In the genomic region with DNA sequence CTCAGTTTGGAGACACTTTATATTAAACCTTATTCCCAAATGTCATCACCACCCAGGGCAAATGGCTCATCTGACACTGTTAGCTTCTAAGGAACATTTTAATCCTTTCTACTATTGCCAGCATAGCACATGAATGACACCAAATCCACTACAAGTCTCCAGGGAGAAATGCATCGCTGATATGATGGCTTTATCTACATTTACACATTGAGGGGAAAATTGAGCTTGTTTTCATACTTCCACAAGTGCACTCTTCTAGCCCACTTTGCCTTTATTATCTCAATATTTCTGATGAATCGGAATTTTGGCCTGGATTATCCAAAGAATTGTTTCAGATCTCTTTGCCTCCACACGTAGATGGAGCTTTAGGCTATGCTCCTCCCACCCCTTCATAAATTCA, we compare ENCODE assay signal across 16 cellular contexts.
DNase-seq lines count a peak whose midpoint lies in the region; ATAC-seq and TF ChIP-seq lines count a peak whose summit lies in the region.
"Had no signal": no experiment of that assay in that cellular context is flagged by ENCODE, and none has a peak within 500 bp of the region (broad histone marks: within the 10 kb centered on the region; RNA-seq: fewer than 3 reads in every experiment).

No MANE protein-coding gene starts in this region.

- peaks cover 5% of the 10 kb centered on the region for H3K4me1 ChIP-seq in IMR-90 (ENCODE audit: control insufficient read depth, insufficient read depth, low read length)
- H3K4me1 ChIP-seq: breast epithelium, psoas muscle had no signal

- no peak overlapping the region for H2BK5ac ChIP-seq in IMR-90 (ENCODE audit: low read depth, low read length, poor library complexity, severe bottlenecking)

- H3K27ac Mint-ChIP-seq in T-helper 2 cell treated with Interferon-gamma antibody and Interleukin-4, amounts not matched to agents 5 μg/mL and 100 μg/mL, for 36 hours: peak overlapping the region; percentile 85
- H3K27ac Mint-ChIP-seq in activated B cell treated with CpG ODN at 0.5 μM for 24 hours: peak overlapping the region; percentile 74
- peak overlapping the region; percentile 58 to 91 (median 84) for H3K27ac Mint-ChIP-seq in immature natural killer cell

- peaks cover 56% of the 10 kb centered on the region for H3K36me3 Mint-ChIP-seq in T-helper 2 cell treated with Interferon-gamma antibody and Interleukin-4, amounts not matched to agents 5 μg/mL and 100 μg/mL, for 36 hours (ENCODE audit: low read depth)
- H3K36me3 Mint-ChIP-seq in activated B cell treated with CpG ODN at 0.5 μM for 24 hours (ENCODE audit: low read depth): peaks cover 25% of the 10 kb centered on the region
- H3K36me3 Mint-ChIP-seq in immature natural killer cell: peaks cover 21 to 27% (median 21%) of the 10 kb centered on the region in 3 donors

- peaks cover 77% of the 10 kb centered on the region for H3K4me1 Mint-ChIP-seq in T-helper 2 cell treated with Interferon-gamma antibody and Interleukin-4, amounts not matched to agents 5 μg/mL and 100 μg/mL, for 36 hours (ENCODE audit: low read depth)
- peaks cover 53% of the 10 kb centered on the region for H3K4me1 Mint-ChIP-seq in activated B cell treated with CpG ODN at 0.5 μM for 24 hours
- peaks cover 75 to 78% of the 10 kb centered on the region in 2 donors for H3K4me1 Mint-ChIP-seq in immature natural killer cell

- no peak for ATAC-seq in IMR-90 (ENCODE audit: low read depth)
- ATAC-seq in activated B cell treated with CpG ODN at 0.5 μM for 24 hours (ENCODE audit: low read depth): no peak
- ATAC-seq: psoas muscle had no signal

- no peaks in the 10 kb centered on the region for H4K20me1 ChIP-seq in IMR-90 (ENCODE audit: insufficient read depth, low read length)

- intact Hi-C loops in IMR-90 (cut with micrococcal nuclease) (no loop called here), activated B cell treated with CpG ODN at 0.5 μM for 24 hours (cut with micrococcal nuclease) (loop anchor here (1.0 to 2.0 kb wide), 4 partner anchors 10 to 216 kb away; a partner anchor contains a TSS)

- H4K91ac ChIP-seq in IMR-90 (ENCODE audit: insufficient read depth, low read depth, low read length): no peak overlapping the region

- H3K18ac ChIP-seq in IMR-90 (ENCODE audit: low read depth, low read length): no peak overlapping the region; the same call in 1 of the 2 replicates

- peaks cover 5% of the 10 kb centered on the region; the same call in 1 of the 2 replicates for H3K9me1 ChIP-seq in IMR-90 (ENCODE audit: insufficient read depth, low read length)

- in situ Hi-C loops in IMR-90 (cut with MboI; ENCODE audit: low sequenced_read_pairs): no loop called here

- H3K79me1 ChIP-seq in IMR-90 (ENCODE audit: low read depth in 1 of 2, low read length in 2 of 2): peaks cover 0 to 14% of the 10 kb centered on the region in 2 experiments; a peak in 2 of 4 replicates

- H2BK15ac ChIP-seq in IMR-90 (ENCODE audit: low read depth, low read length): peak overlapping the region; percentile 69; the same call in 2 of the 3 replicates

- H3K56ac ChIP-seq in IMR-90 (ENCODE audit: extremely low read depth, insufficient read depth, low read length): no peak overlapping the region

- BruUV-seq in IMR-90 (replicated peaks; lab: Mats Ljungman, UMichigan): no TSS peak

- H3K36me3 ChIP-seq in IMR-90 (ENCODE audit: control insufficient read depth, insufficient read depth, low read length): no peaks in the 10 kb centered on the region
- H3K36me3 ChIP-seq: breast epithelium had no signal

- no peak for DNase-seq in T-helper 2 cell treated with Interferon-gamma antibody and Interleukin-4, amounts not matched to agents 5 μg/mL and 100 μg/mL, for 36 hours (ENCODE audit: low spot score)
- DNase-seq in T-helper 2 cell (no peak), IMR-90 (no peak), activated B cell treated with CpG ODN at 0.5 μM for 24 hours (no peak), immature natural killer cell (no peak), NCI-H82 treated with DMSO at 0.1 percent for 48 hours (lab: John Stamatoyannopoulos, UW; ENCODE audit: unreplicated experiment) (no peak), epidermal melanocyte (ENCODE audit: insufficient read length, low spot score) (no peak)
- no peak for DNase-seq in activated CD8-positive, alpha-beta memory T cell treated with anti-CD3 and anti-CD28 coated beads, Interleukin-2, amount 50 U/mL, for 48 hours
- DNase-seq: 8988T, dorsolateral prefrontal cortex, KBM-7, NCI-H1417 treated with DMSO at 0.1 percent for 48 hours, psoas muscle had no signal

- H3K9me3 Mint-ChIP-seq in T-helper 2 cell treated with Interferon-gamma antibody and Interleukin-4, amounts not matched to agents 5 μg/mL and 100 μg/mL, for 36 hours: no peaks in the 10 kb centered on the region
- no peaks in the 10 kb centered on the region for H3K9me3 Mint-ChIP-seq in activated B cell treated with CpG ODN at 0.5 μM for 24 hours
- H3K9me3 Mint-ChIP-seq in immature natural killer cell: no peaks in the 10 kb centered on the region
- H3K9me3 Mint-ChIP-seq: CD14-positive monocyte had no signal

- no peak overlapping the region for H4K8ac ChIP-seq in IMR-90 (ENCODE audit: low read depth in 2 of 2, low read length in 2 of 2)

- H3K4me3 ChIP-seq in IMR-90 (ENCODE audit: insufficient read depth, low read depth, low read length): no peak overlapping the region
- H3K4me3 ChIP-seq: breast epithelium, dorsolateral prefrontal cortex, lung, psoas muscle had no signal

- H3K14ac ChIP-seq in IMR-90 (replicated peaks; ENCODE audit: low read depth, low read length): no peak overlapping the region

- TF ChIP-seq RAD21 in IMR-90 (IDR thresholded peaks at IDR 0.05; ENCODE audit: low read length): no peak

- no peak overlapping the region for H3K9ac ChIP-seq in IMR-90 (ENCODE audit: low read depth, low read length)

- no peak overlapping the region for H3K27ac ChIP-seq in IMR-90 (ENCODE audit: insufficient read depth, low read length)
- H3K27ac ChIP-seq: breast epithelium, dorsolateral prefrontal cortex, psoas muscle had no signal

- no peak overlapping the region for H3K4me2 ChIP-seq in IMR-90 (ENCODE audit: low read depth, low read length)

- no peak for TF ChIP-seq CTCF in IMR-90 (conservative IDR thresholded peaks at IDR 0.05; ENCODE audit: low read depth, low read length)
- TF ChIP-seq CTCF in activated B cell treated with CpG ODN at 0.5 μM for 24 hours (IDR thresholded peaks at IDR 0.05): no peak

- no CpG with 5 or more reads among the region's 3 CpGs for WGBS in IMR-90 (ENCODE audit: extremely low coverage in 2 of 2, insufficient read length in 1 of 2), 2 experiments

- peak overlapping the region; percentile 84; the same call in 1 of the 2 replicates for H2AK5ac ChIP-seq in IMR-90 (ENCODE audit: low read depth, low read length)

- H4K5ac ChIP-seq in IMR-90 (ENCODE audit: low read depth, low read length): no peak overlapping the region

- no peaks in the 10 kb centered on the region for H3K9me3 ChIP-seq in IMR-90 (ENCODE audit: control insufficient read depth, insufficient read depth, low read length)
- H3K9me3 ChIP-seq: breast epithelium, psoas muscle had no signal

- H2AFZ ChIP-seq in IMR-90 (replicated peaks; ENCODE audit: low read length, poor library complexity): no peak overlapping the region

- 0 out of 2 replicates have a peak overlapping the region, but pooled peaks have one; percentile 3 for H3K23ac ChIP-seq in IMR-90 (ENCODE audit: low read depth, low read length)

- dilution Hi-C loops in IMR-90 (cut with HindIII; ENCODE audit: low sequenced_read_pairs, unreplicated experiment): no loop called here

- POLR2A ChIA-PET in IMR-90 (lab: Charles Lee; ENCODE audit: unreplicated experiment) (no interaction called here), activated B cell treated with CpG ODN at 0.5 μM for 24 hours (lab: Charles Lee) (interaction anchor here (0.6 to 2.4 kb wide), 15 partner anchors 10 to 258 kb away, joined by 3 to 23 read pairs (median 4); no protein-coding TSS in a partner anchor)

- H2BK20ac ChIP-seq in IMR-90 (ENCODE audit: low read depth, low read length): peak overlapping the region; percentile 95; the same call in 1 of the 2 replicates

- TF ChIP-seq POLR2A in IMR-90 (IDR thresholded peaks at IDR 0.05; ENCODE audit: low read depth, low read length): no peak

- H3K27me3 ChIP-seq in IMR-90 (ENCODE audit: control insufficient read depth, insufficient read depth, low read length): no peaks in the 10 kb centered on the region
- H3K27me3 ChIP-seq: breast epithelium had no signal

- peak overlapping the region; percentile 33; the same call in 1 of the 2 replicates for H2BK120ac ChIP-seq in IMR-90 (ENCODE audit: low read depth, low read length)

- CTCF ChIA-PET in IMR-90 (lab: Yijun Ruan, JAX): interaction anchor here (1.8 kb wide), 1 partner anchor 10 kb away, joined by 8 read pairs; no protein-coding TSS in a partner anchor
- CTCF ChIA-PET in activated B cell treated with CpG ODN at 0.5 μM for 24 hours (lab: Charles Lee): interaction anchor here (0.9 to 1.4 kb wide), 4 partner anchors 60 to 228 kb away, joined by 3 to 6 read pairs (median 3); no protein-coding TSS in a partner anchor

- H2AK9ac ChIP-seq in IMR-90 (replicated peaks; ENCODE audit: low read depth, low read length, poor library complexity): no peak overlapping the region

- peak overlapping the region; percentile 85 for H3K4me3 Mint-ChIP-seq in T-helper 2 cell treated with Interferon-gamma antibody and Interleukin-4, amounts not matched to agents 5 μg/mL and 100 μg/mL, for 36 hours
- H3K4me3 Mint-ChIP-seq in activated B cell treated with CpG ODN at 0.5 μM for 24 hours (peak overlapping the region; percentile 53), immature natural killer cell (peak overlapping the region; percentile 80 to 87 (median 83))
- H3K4me3 Mint-ChIP-seq: CD14-positive monocyte had no signal

- H3K27me3 Mint-ChIP-seq in T-helper 2 cell treated with Interferon-gamma antibody and Interleukin-4, amounts not matched to agents 5 μg/mL and 100 μg/mL, for 36 hours (ENCODE audit: low read depth): no peaks in the 10 kb centered on the region
- H3K27me3 Mint-ChIP-seq in activated B cell treated with CpG ODN at 0.5 μM for 24 hours (no peaks in the 10 kb centered on the region), immature natural killer cell (ENCODE audit: low read depth in 3 of 3) (peaks cover 5 to 8% (median 7%) of the 10 kb centered on the region in 3 donors)

- no peak overlapping the region for H3K4ac ChIP-seq in IMR-90 (ENCODE audit: low read depth, low read length)

TF ChIP-seq in IMR-90, 13 proteins besides CTCF, POLR2A, EP300 and RAD21 (continues in another document):
- TF ChIP-seq MXI1 (IDR thresholded peaks at IDR 0.05; ENCODE audit: borderline replicate concordance, low read depth, low read length) (no peak), NFE2L2 (IDR thresholded peaks at IDR 0.05; ENCODE audit: low read depth, low read length) (no peak), SMC3 (IDR thresholded peaks at IDR 0.05; ENCODE audit: low read depth, low read length) (no peak)
